ENCODE assay signal across 27 cellular contexts in genomic region chr12:130204441-130204840, GRCh38. TPM values are rescaled to one million over a fixed set of nuclear protein-coding genes. Genes with fewer than 3 reads are reported as not detected.
"Had no signal": no experiment of that assay in that cellular context is flagged by ENCODE, and none has a peak within 500 bp of the region (broad histone marks: within the 10 kb centered on the region; RNA-seq: fewer than 3 reads in every experiment).

No MANE protein-coding gene starts in this region.

- H3K27ac ChIP-seq: body of pancreas, gastroesophageal sphincter, heart right ventricle, pancreas, psoas muscle, suprapubic skin, tibial nerve, vagina, WERI-Rb-1 had no signal

- H3K27me3 ChIP-seq: body of pancreas, pancreas, tibial nerve, vagina had no signal

- H3K36me3 ChIP-seq: gastroesophageal sphincter, heart right ventricle, pancreas, suprapubic skin, tibial nerve, vagina, WERI-Rb-1 had no signal

- H3K4me3 ChIP-seq: body of pancreas, gastroesophageal sphincter, heart right ventricle, pancreas, psoas muscle, suprapubic skin, tibial nerve, vagina had no signal

- H3K4me1 ChIP-seq: body of pancreas, gastroesophageal sphincter, heart right ventricle, pancreas, psoas muscle, suprapubic skin, tibial nerve, vagina had no signal

- DNase-seq: activated CD4-positive, alpha-beta T cell treated with anti-CD3 and anti-CD28 coated beads, Interleukin-2, amount 10 ng/mL, durations not matched to agents 7 days and 5 days; activated CD4-positive, CD25-positive, alpha-beta regulatory T cell treated with anti-CD3 and anti-CD28 coated beads, Interleukin-2, amount 50 U/mL, for 72 hours; activated CD8-positive, alpha-beta memory T cell treated with anti-CD3 and anti-CD28 coated beads, Interleukin-2, amount 10 ng/mL, durations not matched to agents 7 days and 5 days; activated CD8-positive, alpha-beta T cell treated with anti-CD3 and anti-CD28 coated beads for 36 hours; activated gamma-delta T cell treated with Interleukin-2 at 50 U/mL for 16 hours; anterior cingulate cortex; body of pancreas; caudate nucleus; effector memory CD4-positive, alpha-beta T cell; heart right ventricle; left cardiac atrium; midbrain; natural killer cell; pancreas; psoas muscle; right cardiac atrium; stimulated activated CD4-positive, alpha-beta T cell treated with anti-CD3 and anti-CD28 coated beads, Interleukin-12 subunit alpha, Interleukin-12 subunit beta, amount 100 ng/mL, for 4 hours; stimulated activated CD4-positive, alpha-beta T cell treated with anti-CD3 and anti-CD28 coated beads, Interleukin-1b, Interleukin-23, amount 100 ng/mL, for 48 hours; stimulated activated naive CD8-positive, alpha-beta T cell treated with anti-CD3 and anti-CD28 coated beads, Interleukin-15, amount 100 ng/mL, for 72 hours; WERI-Rb-1 had no signal

- H3K9me3 ChIP-seq: body of pancreas, pancreas, psoas muscle, suprapubic skin, vagina had no signal

RNA-seq across cellular contexts. Expression of gene FZD10, which starts 42.2 kb away (rescaled TPM):
- total RNA-seq: activated CD4-positive, alpha-beta T cell treated with anti-CD3 and anti-CD28 coated beads, Interleukin-2, amount 10 ng/mL, durations not matched to agents 7 days and 5 days; activated CD8-positive, alpha-beta memory T cell treated with anti-CD3 and anti-CD28 coated beads, Interleukin-2, amount 10 ng/mL, durations not matched to agents 7 days and 5 days; activated CD8-positive, alpha-beta T cell treated with anti-CD3 and anti-CD28 coated beads for 36 hours; activated T-helper 1 cell treated with anti-CD3 and anti-CD28 coated beads, Interleukin-12 subunit alpha, Interleukin-12 subunit beta, Interleukin-2, Interleukin-4 antibody, amounts not matched to agents 30 ng/mL and 10 ng/mL and 1 ng/mL, durations not matched to agents 14 hours and 24 hours and 36 hours; endothelial cell of umbilical vein; liver; natural killer cell had no signal
- polyA plus RNA-seq: endothelial cell of umbilical vein had no signal
